14 cellular contexts compared by ENCODE assay signal in the genomic region with DNA sequence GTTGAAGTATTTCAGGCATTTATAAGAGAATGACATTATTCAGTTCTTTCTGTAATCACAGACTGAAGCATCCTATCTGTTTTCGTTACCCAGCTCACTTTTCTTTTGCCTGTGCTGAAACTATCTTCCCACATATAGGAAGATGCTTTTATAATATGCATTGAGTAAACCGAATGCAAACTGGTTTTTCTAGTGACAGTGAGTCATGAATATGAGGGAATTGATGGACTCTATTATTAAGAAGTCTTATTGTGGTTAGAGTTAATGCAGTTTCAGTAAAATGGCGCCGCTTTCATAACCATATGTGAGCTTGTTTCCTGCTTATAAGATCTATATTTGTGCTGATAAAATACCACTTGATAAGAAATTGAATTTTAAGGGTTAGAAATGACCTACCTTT. TPM values are rescaled to one million over a fixed set of nuclear protein-coding genes. Genes with fewer than 3 reads are reported as not detected.
A peak's percentile ranks its signal among the peaks of the same experiment; 100 is the strongest.
DNase-seq lines count a peak whose midpoint lies in the region; TF ChIP-seq lines count a peak whose summit lies in the region.
"Had no signal": no experiment of that assay in that cellular context is flagged by ENCODE, and none has a peak within 500 bp of the region (broad histone marks: within the 10 kb centered on the region; RNA-seq: fewer than 3 reads in every experiment).

No MANE protein-coding gene starts in this region.

- no peak overlapping the region for H2AFZ ChIP-seq in mammary epithelial cell (ENCODE audit: low read depth, low read length)
- no peak overlapping the region for H2AFZ ChIP-seq in smooth muscle cell (ENCODE audit: low read depth)
- H2AFZ ChIP-seq: GM23338 had no signal

- no TSS peak for BruUV-seq in mammary epithelial cell (replicated peaks; lab: Mats Ljungman, UMichigan)

- WGBS in mammary epithelial cell (ENCODE audit: low coverage, missing lambda C conversion rate): 73% methylated on average over 4 of the region's 4 CpGs
- WGBS in smooth muscle cell (ENCODE audit: low lambda C conversion rate): 84% methylated on average over 4 of the region's 4 CpGs

- DNase-seq in mammary epithelial cell (peak; percentile 35), breast epithelium (ENCODE audit: low spot score in 2 of 2) (no peak), epithelial cell of esophagus (ENCODE audit: low read depth) (peak; percentile 85), smooth muscle cell (lab: John Stamatoyannopoulos, UW; ENCODE audit: unreplicated experiment) (no peak), germinal center (ENCODE audit: low spot score) (no peak), NCI-H526 (lab: John Stamatoyannopoulos, UW) (no peak)
- DNase-seq in activated T-cell treated with anti-CD3 and anti-CD28 coated beads, Interleukin-2, amount 50 U/mL, for 1 hour: no peak
- DNase-seq: 8988T; AML-193; Caco-2; CD8-positive, alpha-beta memory T cell; H7 had no signal

- H3K4me3 ChIP-seq in mammary epithelial cell (replicated peaks in 1 of 3; ENCODE audit: insufficient read depth in 1 of 3, low read depth in 2 of 3, low read length in 3 of 3) (no peak overlapping the region), breast epithelium (no peak overlapping the region), epithelial cell of esophagus (ENCODE audit: low read length) (no peak overlapping the region), smooth muscle cell (no peak overlapping the region)
- H3K4me3 ChIP-seq: BLaER1, GM23338 had no signal

- H3K27me3 ChIP-seq in mammary epithelial cell (ENCODE audit: insufficient read depth, low read length): no peaks in the 10 kb centered on the region
- no peaks in the 10 kb centered on the region for H3K27me3 ChIP-seq in breast epithelium
- H3K27me3 ChIP-seq in smooth muscle cell (ENCODE audit: low read depth): no peaks in the 10 kb centered on the region
- H3K27me3 ChIP-seq: BLaER1 had no signal

- dilution Hi-C loops in mammary epithelial cell (cut with HindIII; ENCODE audit: low sequenced_read_pairs): loop anchor here (5.0 kb wide), 1 partner anchor 37 kb away; no protein-coding TSS in a partner anchor

- H3K4me1 ChIP-seq in mammary epithelial cell (ENCODE audit: insufficient read depth, low read length): no peaks in the 10 kb centered on the region
- H3K4me1 ChIP-seq in breast epithelium: no peaks in the 10 kb centered on the region
- H3K4me1 ChIP-seq in smooth muscle cell (ENCODE audit: low read depth): no peaks in the 10 kb centered on the region
- H3K4me1 ChIP-seq: BLaER1, Caco-2 had no signal

- no peaks in the 10 kb centered on the region for H3K36me3 ChIP-seq in mammary epithelial cell (ENCODE audit: insufficient read depth, low read length)
- no peaks in the 10 kb centered on the region for H3K36me3 ChIP-seq in breast epithelium
- no peaks in the 10 kb centered on the region for H3K36me3 ChIP-seq in smooth muscle cell (ENCODE audit: low read depth)
- H3K36me3 ChIP-seq: BLaER1 had no signal

- H3K79me2 ChIP-seq in mammary epithelial cell (ENCODE audit: insufficient read depth, low read length): no peaks in the 10 kb centered on the region
- H3K79me2 ChIP-seq in smooth muscle cell (ENCODE audit: low read depth): peaks cover 11% of the 10 kb centered on the region

- CTCF ChIA-PET in mammary epithelial cell (lab: Charles Lee; ENCODE audit: low non-redundant PET): no interaction called here

- H3K4me2 ChIP-seq in mammary epithelial cell (ENCODE audit: insufficient read depth, low read depth, low read length) (no peak overlapping the region), smooth muscle cell (no peak overlapping the region)
- H3K4me2 ChIP-seq: BLaER1, GM23338 had no signal

- no peak overlapping the region for H3K27ac ChIP-seq in mammary epithelial cell (ENCODE audit: insufficient read depth, low read depth, low read length)
- H3K27ac ChIP-seq in breast epithelium: no peak overlapping the region
- peak overlapping the region; percentile 44 for H3K27ac ChIP-seq in smooth muscle cell (ENCODE audit: low read depth)
- H3K27ac ChIP-seq: BLaER1 had no signal

- no peaks in the 10 kb centered on the region for H4K20me1 ChIP-seq in mammary epithelial cell (ENCODE audit: insufficient read depth, low read length)
- H4K20me1 ChIP-seq in smooth muscle cell (ENCODE audit: low read depth): peaks cover 13% of the 10 kb centered on the region
- H4K20me1 ChIP-seq: BLaER1 had no signal

- H3K9ac ChIP-seq in mammary epithelial cell (ENCODE audit: insufficient read depth, low read length): no peak overlapping the region
- no peak overlapping the region for H3K9ac ChIP-seq in smooth muscle cell (ENCODE audit: low read depth)
- H3K9ac ChIP-seq: BLaER1 had no signal

- H3F3A ChIP-seq in smooth muscle cell (ENCODE audit: low read depth): no peaks in the 10 kb centered on the region

- TF ChIP-seq CTCF in mammary epithelial cell (conservative IDR thresholded peaks at IDR 0.05 in 1 of 2, IDR thresholded peaks at IDR 0.05 in 1 of 2; ENCODE audit: extremely low read depth in 1 of 2, insufficient read depth in 1 of 2, low read depth in 1 of 2, low read length in 2 of 2): no peak
- no peak for TF ChIP-seq CTCF in breast epithelium (IDR thresholded peaks at IDR 0.05)
- no peak for TF ChIP-seq CTCF in epithelial cell of esophagus (IDR thresholded peaks at IDR 0.05; ENCODE audit: insufficient read depth, low read depth, low read length, missing control alignments)
- no peak for TF ChIP-seq CTCF in smooth muscle cell (IDR thresholded peaks at IDR 0.05; ENCODE audit: borderline replicate concordance, insufficient read depth, poor library complexity, severe bottlenecking)

- in situ Hi-C loops in mammary epithelial cell (cut with MboI; ENCODE audit: low sequenced_read_pairs in 2 of 2): loop anchor here (25.0 kb wide), 6 partner anchors 567 to 1167 kb away; no protein-coding TSS in a partner anchor

- H3K9me3 ChIP-seq in mammary epithelial cell (replicated peaks; ENCODE audit: insufficient read depth, low read length): no peaks in the 10 kb centered on the region
- H3K9me3 ChIP-seq in breast epithelium: no peaks in the 10 kb centered on the region
- H3K9me3 ChIP-seq in smooth muscle cell (replicated peaks; ENCODE audit: low read depth): no peaks in the 10 kb centered on the region
- H3K9me3 ChIP-seq: BLaER1, Caco-2 had no signal

- intact Hi-C loops in mammary epithelial cell (cut with micrococcal nuclease): no loop called here
- intact Hi-C loops in breast epithelium (cut with DNase I; ENCODE audit: low total_unique reads): loop anchor here (5.0 kb wide), 1 partner anchor 812 kb away; no protein-coding TSS in a partner anchor

- no peak for TF ChIP-seq POLR2A in breast epithelium (IDR thresholded peaks at IDR 0.05)

RNA-seq across cellular contexts. Expression of a gene that starts 59.2 kb away (rescaled TPM):
- total RNA-seq in mammary epithelial cell (10 to 100 TPM; 12.9 to 26.0 TPM), breast epithelium (10 to 100 TPM; 14.9 to 39.8 (median 26.5) TPM), smooth muscle cell (39.7 and 40.0 TPM in 2 replicates)
- polyA plus RNA-seq in mammary epithelial cell (3.6 TPM), smooth muscle cell (12.4 and 15.2 TPM in 2 replicates)
- polyA minus RNA-seq in mammary epithelial cell: 9.3 TPM

Comparison
In these comparisons a context has a peak if more than half of its experiments do, and no peak if none do; other contexts are left out.
1. DNase-seq: peak in mammary epithelial cell (single experiment) and epithelial cell of esophagus (single experiment); none in breast epithelium (0 of 2), smooth muscle cell (single experiment), germinal center (single experiment), NCI-H526 (0 of 2) and activated T-cell treated with anti-CD3 and anti-CD28 coated beads, Interleukin-2, amount 50 U/mL, for 1 hour (single experiment).